In the genomic region with DNA sequence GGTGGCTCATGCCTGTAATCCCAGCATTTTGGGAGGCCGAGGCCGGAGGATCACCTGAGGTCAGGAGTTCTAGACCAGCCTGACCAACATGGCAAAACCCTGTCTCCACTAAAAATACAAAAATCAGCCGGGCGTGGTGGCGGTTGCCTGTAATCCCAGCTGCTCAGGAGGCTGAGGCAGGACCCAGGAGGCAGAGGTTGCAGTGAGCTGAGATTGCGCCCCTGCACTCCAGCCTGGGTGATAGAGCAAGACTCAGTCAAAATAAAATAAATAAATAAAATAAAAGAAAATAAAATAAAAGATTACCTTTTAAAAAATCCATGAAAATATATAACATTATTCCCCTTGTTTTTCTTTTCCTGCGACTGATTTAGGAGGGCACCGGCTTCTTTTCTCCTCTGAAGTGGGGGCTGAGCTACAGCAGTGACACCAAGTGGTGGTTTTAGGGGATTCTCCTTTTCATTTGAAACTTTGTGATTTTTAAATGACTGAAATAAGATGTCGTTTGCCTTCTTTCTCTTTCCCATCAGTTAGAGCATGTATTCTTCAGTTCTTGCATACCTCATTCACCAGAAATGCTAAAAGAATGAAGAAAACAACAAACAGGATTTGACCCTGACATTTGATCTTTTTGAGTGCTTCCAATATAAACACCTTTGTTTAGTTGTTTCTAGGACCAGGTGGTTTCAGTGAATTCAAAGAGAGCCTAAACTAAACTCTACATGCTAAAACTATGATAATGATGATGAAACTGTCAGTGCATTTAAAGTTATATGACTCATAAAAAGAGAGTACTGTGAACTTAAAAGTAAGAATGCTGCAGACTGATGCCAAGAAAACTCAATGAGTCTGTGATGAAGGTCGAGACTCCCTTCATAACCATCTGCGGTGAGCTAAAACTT, we compare ENCODE assay signal across 9 cellular contexts. TPM values are rescaled to one million over a fixed set of nuclear protein-coding genes. Genes with fewer than 3 reads are reported as not detected.
DNase-seq lines count a peak whose midpoint lies in the region; ATAC-seq, FAIRE-seq and TF ChIP-seq lines count a peak whose summit lies in the region.
"Had no signal": no experiment of that assay in that cellular context is flagged by ENCODE, and none has a peak within 500 bp of the region (broad histone marks: within the 10 kb centered on the region; RNA-seq: fewer than 3 reads in every experiment).

No MANE protein-coding gene starts in this region.

- H3K4me1 ChIP-seq in Loucy (ENCODE audit: insufficient read depth, low read length, poor library complexity, severe bottlenecking) (no peaks in the 10 kb centered on the region), keratinocyte (ENCODE audit: control insufficient read depth, extremely low read depth, insufficient read depth, low read length) (peaks cover 42% of the 10 kb centered on the region)

- peak; percentile 21 for DNase-seq in WERI-Rb-1
- no peak for DNase-seq in keratinocyte (ENCODE audit: low read depth, low spot score)
- no peak for DNase-seq in activated T-cell treated with anti-CD3 and anti-CD28 coated beads, Interleukin-2, amount 50 U/mL, for 24 hours
- DNase-seq in natural killer cell treated with Interleukin-12 subunit alpha and Interleukin-12 subunit beta and Interleukin-15 and Interleukin-18, amount 100 ng/mL, for 72 hours (ENCODE audit: low spot score), result no peak
- no peak for DNase-seq in activated T-cell treated with anti-CD3 and anti-CD28 coated beads, Interleukin-2, amount 50 U/mL, for 4 hours

- peaks cover 12% of the 10 kb centered on the region for H3K27me3 Mint-ChIP-seq in activated T-cell treated with anti-CD3 and anti-CD28 coated beads, Interleukin-2, amount 50 U/mL, for 24 hours
- H3K27me3 Mint-ChIP-seq in natural killer cell treated with Interleukin-12 subunit alpha and Interleukin-12 subunit beta and Interleukin-15 and Interleukin-18, amount 100 ng/mL, for 72 hours, result peaks cover 0 to 3% of the 10 kb centered on the region in 2 donors
- H3K27me3 Mint-ChIP-seq in activated T-cell treated with anti-CD3 and anti-CD28 coated beads, Interleukin-2, amount 50 U/mL, for 4 hours (ENCODE audit: low read depth), result no peaks in the 10 kb centered on the region

- H2AFZ ChIP-seq in Loucy (ENCODE audit: low read length), result 0 out of 2 replicates have a peak overlapping the region, but pooled peaks have one; percentile 43
- H2AFZ ChIP-seq in keratinocyte (ENCODE audit: control insufficient read depth, low read length), result peak overlapping the region; percentile 70

- H3K4me3 Mint-ChIP-seq in activated T-cell treated with anti-CD3 and anti-CD28 coated beads, Interleukin-2, amount 50 U/mL, for 24 hours, result no peak overlapping the region
- no peak overlapping the region for H3K4me3 Mint-ChIP-seq in natural killer cell treated with Interleukin-12 subunit alpha and Interleukin-12 subunit beta and Interleukin-15 and Interleukin-18, amount 100 ng/mL, for 72 hours
- no peak overlapping the region for H3K4me3 Mint-ChIP-seq in activated T-cell treated with anti-CD3 and anti-CD28 coated beads, Interleukin-2, amount 50 U/mL, for 4 hours

- H3K9me3 Mint-ChIP-seq in activated T-cell treated with anti-CD3 and anti-CD28 coated beads, Interleukin-2, amount 50 U/mL, for 24 hours, result no peaks in the 10 kb centered on the region
- H3K9me3 Mint-ChIP-seq in natural killer cell treated with Interleukin-12 subunit alpha and Interleukin-12 subunit beta and Interleukin-15 and Interleukin-18, amount 100 ng/mL, for 72 hours, result no peaks in the 10 kb centered on the region
- H3K9me3 Mint-ChIP-seq in activated T-cell treated with anti-CD3 and anti-CD28 coated beads, Interleukin-2, amount 50 U/mL, for 4 hours, result no peaks in the 10 kb centered on the region

- no peaks in the 10 kb centered on the region for H3K9me3 ChIP-seq in Loucy (ENCODE audit: insufficient read depth, low read depth, low read length)
- H3K9me3 ChIP-seq in WERI-Rb-1 (ENCODE audit: severe bottlenecking), result no peaks in the 10 kb centered on the region
- H3K9me3 ChIP-seq in keratinocyte (ENCODE audit: control insufficient read depth, low read depth, low read length), result no peaks in the 10 kb centered on the region

- H3K4me2 ChIP-seq in Loucy (ENCODE audit: low read depth, low read length, poor library complexity, severe bottlenecking), result no peak overlapping the region
- H3K4me2 ChIP-seq in keratinocyte (ENCODE audit: control insufficient read depth, extremely low read depth, insufficient read depth, low read depth, low read length), result peak overlapping the region; percentile 70

- H3K36me3 ChIP-seq in Loucy (ENCODE audit: insufficient read depth, low read length) (no peaks in the 10 kb centered on the region), WERI-Rb-1 (no peaks in the 10 kb centered on the region), keratinocyte (ENCODE audit: control insufficient read depth in 2 of 2, extremely low read depth in 1 of 2, insufficient read depth in 2 of 2, low read length in 2 of 2) (no peaks in the 10 kb centered on the region)

- H3K27ac Mint-ChIP-seq in activated T-cell treated with anti-CD3 and anti-CD28 coated beads, Interleukin-2, amount 50 U/mL, for 24 hours, result no peak overlapping the region
- H3K27ac Mint-ChIP-seq in natural killer cell treated with Interleukin-12 subunit alpha and Interleukin-12 subunit beta and Interleukin-15 and Interleukin-18, amount 100 ng/mL, for 72 hours, result no peak overlapping the region

- H3K4me3 ChIP-seq in Loucy (ENCODE audit: low read length, poor library complexity, severe bottlenecking) (no peak overlapping the region), WERI-Rb-1 (ENCODE audit: low read depth, low read length) (no peak overlapping the region), keratinocyte (ENCODE audit: control insufficient read depth in 2 of 3, extremely low read depth in 1 of 3, insufficient read depth in 2 of 3, low read depth in 1 of 3, low read length in 3 of 3) (peak overlapping the region in 2 of 3 experiments; percentile 41 to 43)

- H3F3A ChIP-seq in Loucy (ENCODE audit: low read depth), result no peaks in the 10 kb centered on the region

- TF ChIP-seq CTCF in Loucy (conservative IDR thresholded peaks at IDR 0.05; ENCODE audit: low read length) (peak; percentile 50), WERI-Rb-1 (IDR thresholded peaks at IDR 0.05; ENCODE audit: low read depth, low read length) (peak; percentile 51), keratinocyte (optimal IDR thresholded peaks at IDR 0.05 in 1 of 3, IDR thresholded peaks at IDR 0.05 in 1 of 3, conservative IDR thresholded peaks at IDR 0.05 in 1 of 3; ENCODE audit: extremely low read depth in 1 of 3, insufficient read depth in 2 of 3, low read length in 3 of 3) (peak; percentile 34 to 47 (median 38))

- no peaks in the 10 kb centered on the region for H3K27me3 ChIP-seq in Loucy (ENCODE audit: insufficient read depth, low read length, poor library complexity, severe bottlenecking)
- H3K27me3 ChIP-seq in WERI-Rb-1 (ENCODE audit: insufficient read depth, low read depth, severe bottlenecking), result no peaks in the 10 kb centered on the region
- H3K27me3 ChIP-seq in keratinocyte (ENCODE audit: control insufficient read depth, extremely low read depth, insufficient read depth, low read length), result no peaks in the 10 kb centered on the region

- dilution Hi-C loops in keratinocyte (cut with MboI; ENCODE audit: extremely low pct_ligation_motif_present, low sequenced_read_pairs), result no loop called here

- H3K79me2 ChIP-seq in Loucy (ENCODE audit: insufficient read depth, low read length), result no peaks in the 10 kb centered on the region
- H3K79me2 ChIP-seq in keratinocyte (ENCODE audit: control insufficient read depth, insufficient read depth, low read length), result no peaks in the 10 kb centered on the region

- no peaks in the 10 kb centered on the region for H3K9me2 ChIP-seq in Loucy (replicated peaks; ENCODE audit: low read depth, low read length)

- H3K27ac ChIP-seq in WERI-Rb-1 (no peak overlapping the region), keratinocyte (ENCODE audit: control insufficient read depth, insufficient read depth, low read length) (peak overlapping the region; percentile 80)

- H3K9me1 ChIP-seq in keratinocyte (ENCODE audit: control insufficient read depth, extremely low read depth, insufficient read depth, low read length), result no peaks in the 10 kb centered on the region

- FAIRE-seq in keratinocyte (lab: Jason Lieb, UNC), result peak; percentile 91

- ATAC-seq in GM18909 (IDR thresholded peaks at IDR 0.05; ENCODE audit: poor library complexity, unreplicated experiment) (peak; percentile 58), HG03025 (IDR thresholded peaks at IDR 0.05; ENCODE audit: low FRiP score, unreplicated experiment) (no peak)
- no peak for ATAC-seq in natural killer cell treated with Interleukin-12 subunit alpha and Interleukin-12 subunit beta and Interleukin-15 and Interleukin-18, amount 100 ng/mL, for 72 hours
- no peak for ATAC-seq in activated T-cell treated with anti-CD3 and anti-CD28 coated beads, Interleukin-2, amount 50 U/mL, for 4 hours

- H3K9ac ChIP-seq in Loucy (ENCODE audit: low read depth, low read length, poor library complexity, severe bottlenecking) (no peak overlapping the region), keratinocyte (ENCODE audit: control insufficient read depth, extremely low read depth, insufficient read depth, low read length) (peak overlapping the region; percentile 48)

- no peaks in the 10 kb centered on the region for H3K4me1 Mint-ChIP-seq in activated T-cell treated with anti-CD3 and anti-CD28 coated beads, Interleukin-2, amount 50 U/mL, for 24 hours (ENCODE audit: low read depth)
- H3K4me1 Mint-ChIP-seq in natural killer cell treated with Interleukin-12 subunit alpha and Interleukin-12 subunit beta and Interleukin-15 and Interleukin-18, amount 100 ng/mL, for 72 hours (ENCODE audit: low read depth in 2 of 2), result no peaks in the 10 kb centered on the region
- no peaks in the 10 kb centered on the region for H3K4me1 Mint-ChIP-seq in activated T-cell treated with anti-CD3 and anti-CD28 coated beads, Interleukin-2, amount 50 U/mL, for 4 hours (ENCODE audit: low read depth)

- H3K36me3 Mint-ChIP-seq in activated T-cell treated with anti-CD3 and anti-CD28 coated beads, Interleukin-2, amount 50 U/mL, for 24 hours (ENCODE audit: low read depth), result no peaks in the 10 kb centered on the region
- no peaks in the 10 kb centered on the region for H3K36me3 Mint-ChIP-seq in natural killer cell treated with Interleukin-12 subunit alpha and Interleukin-12 subunit beta and Interleukin-15 and Interleukin-18, amount 100 ng/mL, for 72 hours
- no peaks in the 10 kb centered on the region for H3K36me3 Mint-ChIP-seq in activated T-cell treated with anti-CD3 and anti-CD28 coated beads, Interleukin-2, amount 50 U/mL, for 4 hours (ENCODE audit: insufficient read depth)

- H4K20me1 ChIP-seq in Loucy (ENCODE audit: insufficient read depth, low read length, poor library complexity, severe bottlenecking), result no peaks in the 10 kb centered on the region
- no peaks in the 10 kb centered on the region for H4K20me1 ChIP-seq in keratinocyte (ENCODE audit: control insufficient read depth, extremely low read depth, insufficient read depth, low read length)

RNA-seq across cellular contexts. Expression of a gene that starts 22.6 kb away (rescaled TPM):
- polyA plus RNA-seq in keratinocyte, result 38.2 to 55.5 TPM (median 50.4 TPM) in 3 replicates
- polyA plus RNA-seq in keratinocyte (2011; ENCODE audit: low read depth), result 12.8 TPM
- 38.8 and 54.4 TPM in 2 replicates for polyA plus RNA-seq in keratinocyte (2011; cell fraction: cytosol; rRNA removed)
- polyA plus RNA-seq in keratinocyte (2011; cell fraction: nucleus; rRNA removed), result 54.9 and 60.9 TPM in 2 replicates
- polyA plus RNA-seq in keratinocyte (2012; ENCODE audit: low replicate concordance), result 23.9 and 43.6 TPM in 2 replicates
- 43.3 to 81.9 TPM (median 56.8 TPM) in 3 replicates for polyA minus RNA-seq in keratinocyte
- 52.0 TPM for polyA minus RNA-seq in keratinocyte (2011; cell fraction: cytosol; rRNA and poly(A)+ RNA removed)
- polyA minus RNA-seq in keratinocyte (2011; cell fraction: nucleus; rRNA and poly(A)+ RNA removed), result 61.7 and 80.4 TPM in 2 replicates
- under 1 TPM; 0.07 to 0.25 TPM for total RNA-seq in natural killer cell treated with Interleukin-12 subunit alpha and Interleukin-12 subunit beta and Interleukin-15 and Interleukin-18, amount 100 ng/mL, for 72 hours
- under 1 TPM; 0.16 to 0.24 (median 0.18) TPM for total RNA-seq in activated T-cell treated with anti-CD3 and anti-CD28 coated beads, Interleukin-2, amount 50 U/mL, for 4 hours
- total RNA-seq: T-helper 1 cell treated with Interleukin-12 subunit alpha and Interleukin-12 subunit beta and Interleukin-4 antibody, amounts not matched to agents 30 ng/mL and 1 ng/mL, for 36 hours had no signal

Comparison
In these comparisons a context has a peak if more than half of its experiments do, and no peak if none do; other contexts are left out.
1. H3K4me3 ChIP-seq: peak in keratinocyte (2 of 3); none in Loucy (single experiment) and WERI-Rb-1 (single experiment).
2. Peak in every context shown above with its lines, with median percentiles within 50 percentile points of each other: CTCF ChIP-seq.